ENCODE assay signal across 19 cellular contexts in genomic region chr20:5718896-5719595, GRCh38. TPM values are rescaled to one million over a fixed set of nuclear protein-coding genes. Genes with fewer than 3 reads are reported as not detected.
DNase-seq lines count a peak whose midpoint lies in the region; ATAC-seq, FAIRE-seq and TF ChIP-seq lines count a peak whose summit lies in the region.
"Had no signal": no experiment of that assay in that cellular context is flagged by ENCODE, and none has a peak within 500 bp of the region (broad histone marks: within the 10 kb centered on the region; RNA-seq: fewer than 3 reads in every experiment).

No MANE protein-coding gene starts in this region.

- BruUV-seq in HepG2 (replicated peaks; lab: Mats Ljungman, UMichigan): no TSS peak

- H3K4me1 ChIP-seq in ACC112 (ENCODE audit: control insufficient read depth, insufficient read depth, low read length, unreplicated experiment) (peaks cover 26% of the 10 kb centered on the region), HepG2 (ENCODE audit: insufficient read depth, low read length) (peaks cover 57% of the 10 kb centered on the region)
- H3K4me1 ChIP-seq: parathyroid adenoma had no signal

- no peak overlapping the region for H3K4me2 ChIP-seq in HepG2 (ENCODE audit: low read depth, low read length)

- H3K9ac ChIP-seq in HepG2 (ENCODE audit: insufficient read depth, low read depth, low read length): no peak overlapping the region
- H3K9ac ChIP-seq: parathyroid adenoma had no signal

- FAIRE-seq in HepG2 (lab: Jason Lieb, UNC): no peak

- no peaks in the 10 kb centered on the region for H3K9me3 Mint-ChIP-seq in central memory CD8-positive, alpha-beta T cell

- no peak for TF ChIP-seq RAD21 in HepG2 (CRISPR knock-in tag; IDR thresholded peaks at IDR 0.05)

- TF ChIP-seq CTCF in LNCaP clone FGC (IDR thresholded peaks at IDR 0.05; ENCODE audit: control insufficient read depth, extremely low read depth, insufficient read depth) (no peak), HepG2 (CRISPR knock-in tag; IDR thresholded peaks at IDR 0.05) (no peak)

- H3K27ac Mint-ChIP-seq in central memory CD8-positive, alpha-beta T cell (ENCODE audit: low read depth): peak overlapping the region; percentile 40
- H3K27ac Mint-ChIP-seq: activated naive CD4-positive, alpha-beta T cell treated with anti-CD3 and anti-CD28 coated beads, Interleukin-2, amount 10 ng/mL, durations not matched to agents 7 days and 5 days had no signal

- peaks cover 19% of the 10 kb centered on the region for H3K4me1 Mint-ChIP-seq in central memory CD8-positive, alpha-beta T cell

- TF ChIP-seq EP300 in HepG2 (IDR thresholded peaks at IDR 0.05; ENCODE audit: low read depth in 2 of 2, low read length in 2 of 2) (no peak), HepG2 (CRISPR knock-in tag; IDR thresholded peaks at IDR 0.05; ENCODE audit: borderline replicate concordance) (no peak)

- no peak overlapping the region for H3K4me3 Mint-ChIP-seq in central memory CD8-positive, alpha-beta T cell
- H3K4me3 Mint-ChIP-seq: activated naive CD4-positive, alpha-beta T cell treated with anti-CD3 and anti-CD28 coated beads, Interleukin-2, amount 10 ng/mL, durations not matched to agents 7 days and 5 days had no signal

- peaks cover 11% of the 10 kb centered on the region for H3K36me3 Mint-ChIP-seq in central memory CD8-positive, alpha-beta T cell (ENCODE audit: insufficient read depth)
- H3K36me3 Mint-ChIP-seq: activated naive CD4-positive, alpha-beta T cell treated with anti-CD3 and anti-CD28 coated beads, Interleukin-2, amount 10 ng/mL, durations not matched to agents 7 days and 5 days; IgD-negative memory B cell had no signal

- ATAC-seq in central memory CD8-positive, alpha-beta T cell (replicated peaks; ENCODE audit: extremely low read depth, poor library complexity, severe bottlenecking): no peak
- no peak for ATAC-seq in HepG2

- no peaks in the 10 kb centered on the region for H3K27me3 ChIP-seq in ACC112 (ENCODE audit: insufficient read depth, low read length)
- H3K27me3 ChIP-seq in HepG2 (ENCODE audit: control insufficient read depth in 1 of 2, insufficient read depth in 2 of 2, low read length in 2 of 2): no peaks in the 10 kb centered on the region
- H3K27me3 ChIP-seq: spleen, suprapubic skin had no signal

- TF ChIP-seq POLR2A in HepG2 (IDR thresholded peaks at IDR 0.05; ENCODE audit: insufficient read depth in 1 of 2, low read depth in 2 of 2, low read length in 2 of 2): no peak

- POLR2A ChIA-PET in HepG2 (lab: Yijun Ruan, JAX): no interaction called here

- CTCF ChIA-PET in HepG2 (lab: Yijun Ruan, JAX; ENCODE audit: low intra/inter-chr PET ratio, low total read pairs): no interaction called here

- H3K4me3 ChIP-seq in ACC112 (ENCODE audit: low read depth, low read length) (no peak overlapping the region), LNCaP clone FGC (ENCODE audit: low read depth, low read length) (no peak overlapping the region), HepG2 (replicated peaks in 1 of 3; ENCODE audit: insufficient read depth in 1 of 3, low read depth in 2 of 3, low read length in 3 of 3) (no peak overlapping the region)
- H3K4me3 ChIP-seq: spleen, suprapubic skin had no signal

- H2AFZ ChIP-seq in ACC112 (ENCODE audit: low read length, unreplicated experiment) (no peak overlapping the region), HepG2 (ENCODE audit: low read length) (no peak overlapping the region)
- H2AFZ ChIP-seq: parathyroid adenoma had no signal

- in situ Hi-C loops in HepG2 (cut with HindIII; ENCODE audit: extremely low pct_ligation_motif_present, low pct_unique_long_range_greater_than_20kb): no loop called here

- intact Hi-C loops in HepG2 (cut with micrococcal nuclease; ENCODE audit: unreplicated experiment): loop anchor here (10.0 kb wide), 1 partner anchor 56 kb away; no protein-coding TSS in a partner anchor

- peak overlapping the region; percentile 35; the same call in 1 of the 2 replicates for H3K27ac ChIP-seq in ACC112 (ENCODE audit: low read depth, low read length)
- no peak overlapping the region for H3K27ac ChIP-seq in HepG2 (ENCODE audit: extremely low read length, insufficient read depth, low read length)
- H3K27ac ChIP-seq: epithelial cell of prostate, parathyroid adenoma, spleen, suprapubic skin had no signal

- no peaks in the 10 kb centered on the region for H3K79me2 ChIP-seq in ACC112 (ENCODE audit: control insufficient read depth, insufficient read depth, low read length, unreplicated experiment)
- no peaks in the 10 kb centered on the region for H3K79me2 ChIP-seq in HepG2 (ENCODE audit: insufficient read depth, low read length)
- H3K79me2 ChIP-seq: parathyroid adenoma had no signal

- no peaks in the 10 kb centered on the region for H3K27me3 Mint-ChIP-seq in central memory CD8-positive, alpha-beta T cell
- H3K27me3 Mint-ChIP-seq: activated naive CD4-positive, alpha-beta T cell treated with anti-CD3 and anti-CD28 coated beads, Interleukin-2, amount 10 ng/mL, durations not matched to agents 7 days and 5 days had no signal

- 7% methylated on average over 1 of the region's 1 CpG for WGBS in HepG2 (ENCODE audit: low lambda C conversion rate)

- no peaks in the 10 kb centered on the region for H4K20me1 ChIP-seq in HepG2 (ENCODE audit: insufficient read depth, low read length)

- DNase-seq in LNCaP clone FGC (ENCODE audit: low read depth) (peak; percentile 87), HepG2 (ENCODE audit: low spot score) (no peak), iPS-NIHi11 (ENCODE audit: low spot score) (no peak)
- no peak for DNase-seq in central memory CD8-positive, alpha-beta T cell (ENCODE audit: low spot score in 2 of 2)
- DNase-seq in activated CD8-positive, alpha-beta memory T cell treated with anti-CD3 and anti-CD28 coated beads, Interleukin-2, amount 50 U/mL, for 4 hours: no peak
- no peak for DNase-seq in activated CD4-positive, CD25-positive, alpha-beta regulatory T cell treated with anti-CD3 and anti-CD28 coated beads, Interleukin-2, amount 50 U/mL, for 72 hours
- no peak for DNase-seq in central memory CD4-positive, alpha-beta T cell
- DNase-seq: activated CD4-positive, alpha-beta T cell treated with anti-CD3 and anti-CD28 coated beads, Interleukin-2, amount 50 U/mL, for 4 hours; activated naive CD4-positive, alpha-beta T cell treated with anti-CD3 and anti-CD28 coated beads, Interleukin-2, amount 10 ng/mL, durations not matched to agents 7 days and 5 days; cortex of kidney; HCEC 1CT; naive B cell; NCI-H82; spleen had no signal

- H3K36me3 ChIP-seq in ACC112 (ENCODE audit: insufficient read depth, low read length): no peaks in the 10 kb centered on the region
- no peaks in the 10 kb centered on the region for H3K36me3 ChIP-seq in HepG2 (replicated peaks in 1 of 2; ENCODE audit: control insufficient read depth in 1 of 2, insufficient read depth in 2 of 2, low read length in 2 of 2)
- H3K36me3 ChIP-seq: spleen, suprapubic skin had no signal

- no peaks in the 10 kb centered on the region for H3K9me3 ChIP-seq in HepG2 (ENCODE audit: low read length)
- H3K9me3 ChIP-seq: suprapubic skin had no signal

TF ChIP-seq in HepG2, 621 proteins besides CTCF, POLR2A, EP300 and RAD21:
- TF ChIP-seq SMC3 (IDR thresholded peaks at IDR 0.05; ENCODE audit: low read length) (no peak), GTF3A (CRISPR knock-in tag; conservative IDR thresholded peaks at IDR 0.05) (0 out of 2 replicates have a peak, but pooled peaks have one; percentile 18)

RNA-seq across cellular contexts. Expression of gene SHLD1, which starts 31.2 kb away (rescaled TPM):
- total RNA-seq in HepG2 (2016; rRNA removed; fragmentation: Illumina TruSeq; extraction: Trizol): 8.9 and 11.3 TPM in 2 replicates
- total RNA-seq in HepG2 (2016; cell fraction: cytosol; rRNA removed; fragmentation: Illumina TruSeq; extraction: Trizol; ENCODE audit: low read depth): 4.2 and 5.0 TPM in 2 replicates
- total RNA-seq in HepG2 (2016; cell fraction: insoluble cytoplasmic fraction; rRNA removed; fragmentation: Illumina TruSeq; extraction: Trizol): 7.4 and 10.6 TPM in 2 replicates
- 4.7 and 6.6 TPM in 2 replicates for total RNA-seq in HepG2 (2016; cell fraction: membrane; rRNA removed; fragmentation: Illumina TruSeq; extraction: Trizol)
- total RNA-seq in HepG2 (2016; cell fraction: nucleus; rRNA removed; fragmentation: Illumina TruSeq; extraction: Trizol): 5.9 and 8.2 TPM in 2 replicates
- 10.0 and 11.4 TPM in 2 replicates for polyA plus RNA-seq in HepG2 (2011; rRNA removed)
- 10.9 and 12.3 TPM in 2 replicates for polyA plus RNA-seq in HepG2 (2011; cell fraction: cytosol; rRNA removed)
- 3.6 and 4.4 TPM in 2 replicates for polyA plus RNA-seq in HepG2 (2011; cell fraction: nucleus; rRNA removed)
- 6.9 and 10.2 TPM in 2 replicates for polyA plus RNA-seq in HepG2 (2012)
- polyA plus RNA-seq in HepG2 (2016; cell fraction: cytosol; fragmentation: Illumina TruSeq; extraction: Trizol; ENCODE audit: low read depth): 3.7 and 4.1 TPM in 2 replicates
- 14.4 and 15.1 TPM in 2 replicates for polyA plus RNA-seq in HepG2 (2016; cell fraction: insoluble cytoplasmic fraction; fragmentation: Illumina TruSeq; extraction: Trizol; ENCODE audit: low read depth)
- polyA plus RNA-seq in HepG2 (2016; cell fraction: membrane; fragmentation: Illumina TruSeq; extraction: Trizol; ENCODE audit: low read depth): 6.3 and 6.6 TPM in 2 replicates
- polyA plus RNA-seq in HepG2 (2016; cell fraction: nucleus; fragmentation: Illumina TruSeq; extraction: Trizol; ENCODE audit: insufficient read depth, low read depth): 6.6 and 9.9 TPM in 2 replicates
- polyA minus RNA-seq in HepG2 (2011; rRNA and poly(A)+ RNA removed; ENCODE audit: low replicate concordance): 0.94 and 8.3 TPM in 2 replicates
- polyA minus RNA-seq in HepG2 (2011; cell fraction: cytosol; rRNA and poly(A)+ RNA removed): 3.9 and 4.2 TPM in 2 replicates
- polyA minus RNA-seq in HepG2 (2011; cell fraction: nucleus; rRNA and poly(A)+ RNA removed): 15.9 and 20.3 TPM in 2 replicates
